In genomic region chr10:21053953-21054352, GRCh38 we compare ENCODE assay signal across 7 cellular contexts.
"Had no signal": no experiment of that assay in that cellular context is flagged by ENCODE, and none has a peak within 500 bp of the region (broad histone marks: within the 10 kb centered on the region; RNA-seq: fewer than 3 reads in every experiment).

No MANE protein-coding gene starts in this region.

- H3K4me3 ChIP-seq: GM23338 had no signal

- H2AFZ ChIP-seq: GM23338 had no signal

- H3K27ac Mint-ChIP-seq: GM23338, H9 had no signal

- H3K4me1 Mint-ChIP-seq: GM23338 had no signal

- H3K4me3 Mint-ChIP-seq: GM23338, H9 had no signal

- ATAC-seq: GM23338 had no signal

- DNase-seq: H9, HCEC 1CT, KG1 had no signal

- FAIRE-seq: H1, H54, HTR-8/SVneo had no signal

- H3K4me2 ChIP-seq: GM23338 had no signal
